In genomic region chr2:241039416-241039815, GRCh38 we compare ENCODE assay signal across 17 cellular contexts.
"Had no signal": no experiment of that assay in that cellular context is flagged by ENCODE, and none has a peak within 500 bp of the region (broad histone marks: within the 10 kb centered on the region; RNA-seq: fewer than 3 reads in every experiment).

No MANE protein-coding gene starts in this region.

- H3K4me3 Mint-ChIP-seq: activated CD8-positive, alpha-beta T cell treated with anti-CD3 and anti-CD28 coated beads for 36 hours; activated T-helper 17 cell treated with anti-CD3 and anti-CD28 coated beads, Interleukin-2, amount 50 U/mL, for 72 hours; brain; effector memory CD8-positive, alpha-beta T cell; immature natural killer cell; mesothelial cell of epicardium; nephron; T-helper 1 cell treated with Interleukin-12 subunit alpha and Interleukin-12 subunit beta and Interleukin-4 antibody, amounts not matched to agents 30 μg/mL and 1 μg/mL, for 36 hours had no signal

- H3K36me3 Mint-ChIP-seq: immature natural killer cell, mesothelial cell of epicardium had no signal

- ATAC-seq: activated CD8-positive, alpha-beta T cell treated with anti-CD3 and anti-CD28 coated beads for 36 hours; activated T-helper 17 cell treated with anti-CD3 and anti-CD28 coated beads, Interleukin-2, amount 50 U/mL, for 72 hours; effector memory CD8-positive, alpha-beta T cell had no signal

- H3K27me3 Mint-ChIP-seq: activated CD8-positive, alpha-beta T cell treated with anti-CD3 and anti-CD28 coated beads for 36 hours; activated T-helper 17 cell treated with anti-CD3 and anti-CD28 coated beads, Interleukin-2, amount 50 U/mL, for 72 hours had no signal

- H3K27ac Mint-ChIP-seq: activated CD8-positive, alpha-beta T cell treated with anti-CD3 and anti-CD28 coated beads for 36 hours; activated T-helper 17 cell treated with anti-CD3 and anti-CD28 coated beads, Interleukin-2, amount 50 U/mL, for 72 hours; brain; effector memory CD8-positive, alpha-beta T cell; immature natural killer cell; mesothelial cell of epicardium; nephron; T-helper 1 cell treated with Interleukin-12 subunit alpha and Interleukin-12 subunit beta and Interleukin-4 antibody, amounts not matched to agents 30 μg/mL and 1 μg/mL, for 36 hours had no signal

- H3K36me3 ChIP-seq: WERI-Rb-1 had no signal

- DNase-seq: activated CD8-positive, alpha-beta T cell treated with anti-CD3 and anti-CD28 coated beads for 36 hours; activated naive CD4-positive, alpha-beta T cell; activated T-cell treated with anti-CD3 and anti-CD28 coated beads, Interleukin-2, amount 50 U/mL, for 1 hour; anterior cingulate cortex; caudate nucleus; effector memory CD8-positive, alpha-beta T cell; immature natural killer cell; nucleus accumbens; stomach; trophoblast cell; WERI-Rb-1 had no signal

- H3K27ac ChIP-seq: stomach, WERI-Rb-1 had no signal

- H3K4me1 Mint-ChIP-seq: brain, mesothelial cell of epicardium, nephron had no signal

- H3K9me3 Mint-ChIP-seq: activated CD8-positive, alpha-beta T cell treated with anti-CD3 and anti-CD28 coated beads for 36 hours; activated T-helper 17 cell treated with anti-CD3 and anti-CD28 coated beads, Interleukin-2, amount 50 U/mL, for 72 hours; effector memory CD8-positive, alpha-beta T cell; mesothelial cell of epicardium; T-helper 1 cell treated with Interleukin-12 subunit alpha and Interleukin-12 subunit beta and Interleukin-4 antibody, amounts not matched to agents 30 μg/mL and 1 μg/mL, for 36 hours had no signal

- H3K4me3 ChIP-seq: lung, stomach had no signal
